ENCODE assay signal across 17 cellular contexts in the genomic region with DNA sequence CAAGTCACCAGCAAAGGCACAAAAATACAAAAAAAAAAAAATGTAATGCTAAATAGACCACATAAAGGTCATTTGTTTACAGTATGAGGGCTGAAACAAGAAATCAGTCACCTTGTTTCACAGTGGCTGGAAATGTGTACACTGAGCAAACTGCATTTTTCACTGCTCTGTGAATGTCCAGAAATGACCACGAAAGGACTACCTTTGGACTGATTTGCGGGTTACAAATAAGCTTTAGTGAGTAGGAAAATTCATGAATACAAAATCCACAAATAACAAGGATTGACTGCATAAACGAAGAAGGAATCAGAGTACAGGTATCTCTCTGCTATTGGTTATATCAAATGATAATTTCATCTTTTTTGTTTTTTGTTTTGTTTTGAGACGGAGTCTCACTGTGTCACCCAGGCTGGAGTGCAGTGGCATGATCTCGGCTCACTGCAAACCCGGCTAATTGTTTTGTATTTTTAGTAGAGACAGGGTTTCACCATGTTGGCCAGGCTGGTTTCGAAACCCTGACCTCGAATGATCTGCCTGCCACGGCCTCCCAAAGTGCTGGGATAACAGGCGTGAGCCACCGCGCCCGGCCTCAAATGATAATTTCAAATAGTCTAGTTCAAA. TPM values are rescaled to one million over a fixed set of nuclear protein-coding genes. Genes with fewer than 3 reads are reported as not detected.
DNase-seq lines count a peak whose midpoint lies in the region; ATAC-seq and TF ChIP-seq lines count a peak whose summit lies in the region.
"Had no signal": no experiment of that assay in that cellular context is flagged by ENCODE, and none has a peak within 500 bp of the region (broad histone marks: within the 10 kb centered on the region; RNA-seq: fewer than 3 reads in every experiment).

No MANE protein-coding gene starts in this region.

- WGBS in adrenal gland, 4 donors, result 67 to 71% (median 69%) methylated on average over 13 of the region's 13 CpGs
- 73 to 83% methylated on average over 13 of the region's 13 CpGs for WGBS in esophagus squamous epithelium, 2 donors

- no peak overlapping the region for H2AFZ ChIP-seq in MM.1S (ENCODE audit: low read length)

- no peak overlapping the region for H3K4me2 ChIP-seq in MM.1S (ENCODE audit: low read depth, low read length)

- intact Hi-C loops in adrenal gland (cut with DNase I), result no loop called here
- intact Hi-C loops in esophagus squamous epithelium (cut with DNase I), result no loop called here

- H3K27ac ChIP-seq in MM.1S (ENCODE audit: low read length) (peak overlapping the region; percentile 98; the same call in 1 of the 2 replicates), adrenal gland (peak overlapping the region in 3 of 5 donors; percentile 2 to 35 (median 32)), neutrophil (peak overlapping the region; percentile 92), esophagus squamous epithelium (no peak overlapping the region)
- H3K27ac ChIP-seq: HL-60, prostate gland, thyroid gland had no signal

- peaks cover 87% of the 10 kb centered on the region for H3K79me2 ChIP-seq in MM.1S (ENCODE audit: low read length)

- DNase-seq in SKM-1 treated with dmso at 0.1 percent for 144 hours (lab: John Stamatoyannopoulos, UW; ENCODE audit: unreplicated experiment) (peak; percentile 36), SKM-1 (lab: John Stamatoyannopoulos, UW; ENCODE audit: unreplicated experiment) (no peak), MM.1S (peak; percentile 8), adrenal gland (no peak), HuH-7.5 (ENCODE audit: low spot score) (no peak), esophagus squamous epithelium (lab: John Stamatoyannopoulos, UW) (no peak)
- DNase-seq: 8988T; activated CD4-positive, alpha-beta T cell treated with anti-CD3 and anti-CD28 coated beads for 4 hours; COR-L47; NCI-H187 treated with DMSO at 0.1 percent for 48 hours; NCI-H526; thyroid gland had no signal

- H3K27me3 ChIP-seq in MM.1S (replicated peaks; ENCODE audit: insufficient read depth, low read length), result no peaks in the 10 kb centered on the region
- no peaks in the 10 kb centered on the region for H3K27me3 ChIP-seq in adrenal gland
- no peaks in the 10 kb centered on the region for H3K27me3 ChIP-seq in neutrophil
- no peaks in the 10 kb centered on the region for H3K27me3 ChIP-seq in esophagus squamous epithelium
- H3K27me3 ChIP-seq: thyroid gland had no signal

- TF ChIP-seq CTCF in MM.1S (IDR thresholded peaks at IDR 0.05; ENCODE audit: low read length) (no peak), adrenal gland (IDR thresholded peaks at IDR 0.05) (no peak), neutrophil (IDR thresholded peaks at IDR 0.05) (no peak), esophagus squamous epithelium (IDR thresholded peaks at IDR 0.05) (no peak)

- no peaks in the 10 kb centered on the region for H3K9me3 ChIP-seq in MM.1S (replicated peaks; ENCODE audit: insufficient read depth, low read length)
- H3K9me3 ChIP-seq in adrenal gland (replicated peaks in 1 of 3), result no peaks in the 10 kb centered on the region
- no peaks in the 10 kb centered on the region for H3K9me3 ChIP-seq in neutrophil
- no peaks in the 10 kb centered on the region for H3K9me3 ChIP-seq in esophagus squamous epithelium
- H3K9me3 ChIP-seq: prostate gland, thyroid gland had no signal

- no peak overlapping the region for H3K4me3 ChIP-seq in MM.1S (ENCODE audit: low read length)
- H3K4me3 ChIP-seq in adrenal gland, result no peak overlapping the region
- H3K4me3 ChIP-seq in neutrophil (ENCODE audit: low read depth in 1 of 2, low read length in 1 of 2), result peak overlapping the region in 1 of 2 experiments; percentile 19
- no peak overlapping the region for H3K4me3 ChIP-seq in esophagus squamous epithelium
- H3K4me3 ChIP-seq: prostate gland, thyroid gland had no signal

- H3K36me3 ChIP-seq in MM.1S (replicated peaks; ENCODE audit: insufficient read depth, low read length), result no peaks in the 10 kb centered on the region
- no peaks in the 10 kb centered on the region for H3K36me3 ChIP-seq in adrenal gland (replicated peaks in 1 of 2)
- H3K36me3 ChIP-seq in neutrophil, result no peaks in the 10 kb centered on the region
- H3K36me3 ChIP-seq in esophagus squamous epithelium, result no peaks in the 10 kb centered on the region
- H3K36me3 ChIP-seq: prostate gland, thyroid gland had no signal

- peaks cover 41% of the 10 kb centered on the region for H3F3A ChIP-seq in MM.1S (ENCODE audit: insufficient read depth, low read length)

- H3K9me2 ChIP-seq in MM.1S (replicated peaks; ENCODE audit: insufficient read depth, low read length), result no peaks in the 10 kb centered on the region

- no peak overlapping the region for H3K9ac ChIP-seq in MM.1S (ENCODE audit: low read length)

- no peak for ATAC-seq in GM19395 (IDR thresholded peaks at IDR 0.05; ENCODE audit: unreplicated experiment)
- ATAC-seq: Panc1 had no signal

- H3K4me1 ChIP-seq in MM.1S (ENCODE audit: low read length) (peaks cover 45% of the 10 kb centered on the region), adrenal gland (replicated peaks in 1 of 2) (peaks cover 15 to 67% of the 10 kb centered on the region in 2 donors), neutrophil (ENCODE audit: control insufficient read depth in 1 of 2, insufficient read depth in 1 of 2, low read depth in 1 of 2, low read length in 1 of 2) (peaks cover 73 to 85% of the 10 kb centered on the region in 2 experiments), esophagus squamous epithelium (peaks cover 22 to 62% (median 30%) of the 10 kb centered on the region in 3 donors)

- H4K20me1 ChIP-seq in MM.1S (ENCODE audit: insufficient read depth, low read length), result no peaks in the 10 kb centered on the region

- no peak for TF ChIP-seq POLR2A in adrenal gland (IDR thresholded peaks at IDR 0.05)
- TF ChIP-seq POLR2A in esophagus squamous epithelium (IDR thresholded peaks at IDR 0.05), result no peak

RNA-seq across cellular contexts. Expression of a gene that starts 30.5 kb away (rescaled TPM):
- total RNA-seq in adrenal gland (100 to 1,000 TPM in 1 of 8 donors, 10 to 100 TPM in 7; 26.0 to 141 (median 56.2) TPM), esophagus squamous epithelium (10 to 100 TPM; 42.1 to 86.7 (median 67.5) TPM)
- 10 to 100 TPM; 32.6 to 45.2 (median 35.3) TPM for polyA plus RNA-seq in adrenal gland

Comparison
In these comparisons a context has a peak if more than half of its experiments do, and no peak if none do; other contexts are left out.
1. DNase-seq: peak in SKM-1 treated with dmso at 0.1 percent for 144 hours (single experiment) and MM.1S (single experiment); none in SKM-1 (single experiment), adrenal gland (0 of 7), HuH-7.5 (single experiment) and esophagus squamous epithelium (single experiment).
2. H3K27ac ChIP-seq: peak in MM.1S (single experiment), adrenal gland (3 of 5) and neutrophil (single experiment); none in esophagus squamous epithelium (0 of 4).